ENCODE assay signal across 1 cellular context in genomic region chr11:10979529-10979928, GRCh38.
TF ChIP-seq lines count a peak whose summit lies in the region.

No MANE protein-coding gene starts in this region.

TF ChIP-seq in A549, 52 proteins besides CTCF, POLR2A, EP300 and RAD21 (continued from another document):
- no peak for TF ChIP-seq HOXB13 (CRISPR knock-in tag; IDR thresholded peaks at IDR 0.05; ENCODE audit: low read depth)
TF ChIP-seq in A549: peak in this region for 0.
